8 cellular contexts compared by ENCODE assay signal in the genomic region with DNA sequence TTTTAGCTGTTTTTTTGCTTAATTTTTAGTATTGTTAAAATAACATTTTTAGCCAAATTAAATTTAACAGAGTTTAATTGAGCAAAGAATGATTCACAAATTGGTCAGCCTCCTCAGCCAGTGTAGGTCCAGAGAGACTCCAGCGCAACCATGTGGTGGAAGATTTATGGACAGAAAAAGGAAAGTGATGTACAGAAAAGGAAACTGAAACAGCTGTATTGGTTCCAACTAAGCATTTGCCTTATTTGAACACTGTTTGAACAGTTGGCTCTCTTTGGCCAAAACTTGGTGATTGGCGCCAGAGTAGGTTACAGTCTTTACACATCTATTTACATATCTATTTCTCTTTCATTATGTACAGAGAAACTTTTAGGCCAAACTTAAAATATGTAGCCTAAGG. TPM values are rescaled to one million over a fixed set of nuclear protein-coding genes. Genes with fewer than 3 reads are reported as not detected.
DNase-seq lines count a peak whose midpoint lies in the region; ATAC-seq lines count a peak whose summit lies in the region.

No MANE protein-coding gene starts in this region.

- peaks cover 13% of the 10 kb centered on the region for H3K36me3 Mint-ChIP-seq in stimulated activated memory B cell treated with anti-CD40 and anti-IgM and Interleukin-4, amounts not matched to agents 10 μg/mL and 1 μg/mL and 100 μg/mL, for 72 hours

- peak; percentile 86 for ATAC-seq in HG03095 (IDR thresholded peaks at IDR 0.05; ENCODE audit: unreplicated experiment)
- peak; percentile 84 for ATAC-seq in stimulated activated memory B cell treated with anti-CD40 and anti-IgM and Interleukin-4, amounts not matched to agents 10 μg/mL and 1 μg/mL and 100 μg/mL, for 72 hours

- no peak overlapping the region for H3K27ac Mint-ChIP-seq in stimulated activated memory B cell treated with anti-CD40 and anti-IgM and Interleukin-4, amounts not matched to agents 10 μg/mL and 1 μg/mL and 100 μg/mL, for 72 hours

- no peaks in the 10 kb centered on the region for H3K9me3 Mint-ChIP-seq in stimulated activated memory B cell treated with anti-CD40 and anti-IgM and Interleukin-4, amounts not matched to agents 10 μg/mL and 1 μg/mL and 100 μg/mL, for 72 hours

- H3K27me3 Mint-ChIP-seq in stimulated activated memory B cell treated with anti-CD40 and anti-IgM and Interleukin-4, amounts not matched to agents 10 μg/mL and 1 μg/mL and 100 μg/mL, for 72 hours, result no peaks in the 10 kb centered on the region

- no peak overlapping the region for H3K4me3 Mint-ChIP-seq in stimulated activated memory B cell treated with anti-CD40 and anti-IgM and Interleukin-4, amounts not matched to agents 10 μg/mL and 1 μg/mL and 100 μg/mL, for 72 hours

- peak; percentile 78 for DNase-seq in DMS53 (lab: John Stamatoyannopoulos, UW)
- peak; percentile 4 for DNase-seq in GM19238 (ENCODE audit: insufficient read length, low spot score)
- peak; percentile 35 to 71 for DNase-seq in NOMO-1 (lab: John Stamatoyannopoulos, UW; ENCODE audit: unreplicated experiment in 2 of 2)
- DNase-seq in dermis microvascular lymphatic vessel endothelial cell (ENCODE audit: low read depth in 2 of 2), result peak; percentile 46 to 54
- DNase-seq in cortex of kidney (lab: John Stamatoyannopoulos, UW), result no peak
- no peak for DNase-seq in NCI-H510A treated with DMSO at 0.1 percent for 48 hours (lab: John Stamatoyannopoulos, UW)

- peaks cover 20% of the 10 kb centered on the region for H3K4me1 Mint-ChIP-seq in stimulated activated memory B cell treated with anti-CD40 and anti-IgM and Interleukin-4, amounts not matched to agents 10 μg/mL and 1 μg/mL and 100 μg/mL, for 72 hours

RNA-seq across cellular contexts. Expression of a gene that starts 19.4 kb away (rescaled TPM):
- total RNA-seq in dermis microvascular lymphatic vessel endothelial cell, result 15.5 and 16.9 TPM in 2 replicates

RNA-seq across cellular contexts. Expression of a gene that starts 54.7 kb away (rescaled TPM):
- 38.0 and 38.4 TPM in 2 replicates for total RNA-seq in dermis microvascular lymphatic vessel endothelial cell

Comparison
In these comparisons a context has a peak if more than half of its experiments do, and no peak if none do; other contexts are left out.
1. DNase-seq: peak in DMS53 (single experiment), GM19238 (single experiment), NOMO-1 (2 of 2) and dermis microvascular lymphatic vessel endothelial cell (2 of 2); none in cortex of kidney (single experiment) and NCI-H510A treated with DMSO at 0.1 percent for 48 hours (single experiment).